In the genomic region with DNA sequence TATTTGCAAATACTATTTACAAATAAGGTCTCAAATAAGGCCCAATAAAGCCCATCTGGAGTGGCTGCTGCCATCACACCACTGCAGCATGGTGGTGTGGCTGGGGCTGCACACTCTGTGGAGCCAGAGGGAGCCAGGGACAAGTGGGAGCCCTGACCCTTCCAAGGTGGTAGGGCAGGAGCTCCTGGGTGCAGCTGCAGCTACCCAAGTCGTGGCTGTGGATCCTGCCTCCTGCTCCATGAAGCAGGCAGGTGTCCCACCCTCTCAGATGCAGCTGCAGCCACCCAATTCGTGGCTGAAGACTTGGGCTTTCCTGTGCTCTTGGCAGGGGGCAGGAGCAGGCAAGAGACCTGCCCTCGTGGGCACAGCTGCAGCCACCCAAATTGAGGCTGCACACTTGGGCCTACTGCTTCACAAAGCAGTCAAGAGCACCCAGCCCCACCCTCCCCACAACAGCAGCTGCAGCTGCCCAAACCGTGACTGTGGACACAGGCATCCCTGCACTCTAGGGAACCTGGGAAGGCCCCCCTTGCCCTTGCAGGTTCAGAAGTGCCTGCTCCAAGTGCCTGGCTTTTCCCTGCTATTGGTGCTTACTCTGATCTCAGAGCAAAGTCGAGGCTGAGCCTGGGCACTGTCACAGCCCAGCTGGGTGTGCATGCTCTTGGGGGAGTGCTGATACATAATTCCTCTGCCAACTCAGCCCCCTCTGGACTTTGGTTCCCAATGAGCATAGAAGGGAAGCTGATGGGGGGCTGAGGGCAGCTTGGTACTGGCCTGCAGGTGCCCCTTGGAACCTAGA, we compare ENCODE assay signal across 21 cellular contexts.
"Had no signal": no experiment of that assay in that cellular context is flagged by ENCODE, and none has a peak within 500 bp of the region (broad histone marks: within the 10 kb centered on the region; RNA-seq: fewer than 3 reads in every experiment).

No MANE protein-coding gene starts in this region.

- ATAC-seq: Panc1, PC-3 had no signal

- H3K9me3 ChIP-seq: MG63, SJSA1 had no signal

- H3K27ac ChIP-seq: RWPE1, SJSA1, SK-N-MC had no signal

- H3K4me1 ChIP-seq: SJSA1 had no signal

- H3K36me3 ChIP-seq: MG63, SJSA1 had no signal

- H3K27me3 ChIP-seq: MG63, SJSA1 had no signal

- H3K4me3 ChIP-seq: MG63, SJSA1, SK-N-MC had no signal

- DNase-seq: KBM-7; MG63; NCI-H1092; NCI-H1105 treated with DMSO at 0.1 percent for 48 hours; NCI-H1417 treated with DMSO at 0.1 percent for 48 hours; NCI-H146; NCI-H1694 treated with DMSO at 0.1 percent for 48 hours; NCI-H1930; NCI-H2081; NCI-H2107; NCI-H2227 treated with DMSO at 0.1 percent for 48 hours; NCI-H524; NCI-H526 treated with DMSO at 0.1 percent for 48 hours; NCI-H774; NK-92 treated with Interleukin-12 subunit alpha and Interleukin-12 subunit beta, amount 100 ng/mL, for 24 hours; PC-3; SHP77 had no signal
